ENCODE assay signal across 8 cellular contexts in the genomic region with DNA sequence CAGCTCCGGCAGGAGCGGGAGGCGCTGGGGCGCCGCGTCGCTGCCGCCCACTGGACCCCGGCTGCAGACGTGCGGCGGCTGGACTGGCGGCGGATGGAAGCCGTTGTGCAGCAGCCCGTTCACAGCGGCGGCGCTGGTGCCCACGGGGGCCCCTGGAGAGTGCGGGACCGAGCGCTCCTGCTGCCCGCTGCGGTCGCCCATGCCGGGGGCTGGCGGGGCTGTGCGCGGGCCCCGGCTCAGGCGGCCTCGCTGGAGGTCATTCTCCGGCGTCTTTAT. TPM values are rescaled to one million over a fixed set of nuclear protein-coding genes. Genes with fewer than 3 reads are reported as not detected.
A peak's percentile ranks its signal among the peaks of the same experiment; 100 is the strongest.
DNase-seq lines count a peak whose midpoint lies in the region; ATAC-seq, FAIRE-seq and TF ChIP-seq lines count a peak whose summit lies in the region.

No MANE protein-coding gene starts in this region.

- TF ChIP-seq EP300 in H1 (IDR thresholded peaks at IDR 0.05; ENCODE audit: borderline replicate concordance in 1 of 2, low read depth in 2 of 2, low read length in 2 of 2): no peak

- peak overlapping the region; percentile 74; the same call in 1 of the 2 replicates for H4K8ac ChIP-seq in H1 (ENCODE audit: extremely low read depth, insufficient read depth, low read length)

- H3K36me3 ChIP-seq in H1 (ENCODE audit: control insufficient read depth in 2 of 4, insufficient read depth in 4 of 4, low read length in 3 of 4): no peaks in the 10 kb centered on the region

- H2BK20ac ChIP-seq in H1 (ENCODE audit: low read length): no peak overlapping the region

- H3K79me1 ChIP-seq in H1 (ENCODE audit: low read depth, low read length): peaks cover 3% of the 10 kb centered on the region

- H4K5ac ChIP-seq in H1 (ENCODE audit: insufficient read length, low read depth, low read length): peak overlapping the region; percentile 88

- no peak overlapping the region for H2AFZ ChIP-seq in H1 (ENCODE audit: low read length)

- peak overlapping the region; percentile 29 for H4K91ac ChIP-seq in H1 (replicated peaks; ENCODE audit: insufficient read length, low read length)

- 0 out of 2 replicates have a peak, but pooled peaks have one; percentile 0 for TF ChIP-seq CTCF in GM12874 (IDR thresholded peaks at IDR 0.05; ENCODE audit: insufficient read depth, low read depth, low read length)
- TF ChIP-seq CTCF in H1 (IDR thresholded peaks at IDR 0.05; ENCODE audit: control extremely low read depth in 1 of 3, insufficient read depth in 1 of 3, low read depth in 1 of 3, low read length in 3 of 3): no peak

- peaks cover 27 to 48% of the 10 kb centered on the region in 2 experiments for H3K79me2 ChIP-seq in H1 (ENCODE audit: control insufficient read depth in 1 of 2, insufficient read depth in 2 of 2, low read length in 2 of 2)

- peak overlapping the region; percentile 79 for H2BK5ac ChIP-seq in H1 (ENCODE audit: low read depth, low read length)

- H3K9me3 ChIP-seq in H1 (ENCODE audit: insufficient read depth in 2 of 2, low read depth in 1 of 2, low read length in 1 of 2): no peaks in the 10 kb centered on the region

- POLR2A ChIA-PET in H1 (lab: Charles Lee; ENCODE audit: partially characterized antibody): interaction anchor here (0.5 to 5.7 kb wide), 15 partner anchors 10 to 653 kb away, joined by 3 to 79 read pairs (median 6); a partner anchor contains a TSS
- POLR2A ChIA-PET in naive thymus-derived CD8-positive, alpha-beta T cell (lab: Charles Lee): interaction anchor here (1.5 kb wide), 1 partner anchor 56 kb away, joined by 6 read pairs; a partner anchor contains a TSS

- no peak for FAIRE-seq in H1 (lab: Jason Lieb, UNC)

- H3K27ac ChIP-seq in H1 (ENCODE audit: low read depth, low read length): peak overlapping the region; percentile 88

- CTCF ChIA-PET in H1 (lab: Charles Lee; ENCODE audit: partially characterized antibody): interaction anchor here (1.3 to 2.6 kb wide), 4 partner anchors 14 to 193 kb away, joined by 3 to 8 read pairs (median 3); a partner anchor contains a TSS

- H2BK12ac ChIP-seq in H1 (ENCODE audit: low read depth, low read length): 0 out of 2 replicates have a peak overlapping the region, but pooled peaks have one; percentile 35

- peak overlapping the region; percentile 90 for H3K56ac ChIP-seq in H1 (replicated peaks; ENCODE audit: insufficient read length, low read depth, low read length)

- peaks cover 2 to 13% (median 10%) of the 10 kb centered on the region in 4 experiments; a peak in 6 of 7 replicates for H3K4me1 ChIP-seq in H1 (replicated peaks in 1 of 4; ENCODE audit: control insufficient read depth in 3 of 4, insufficient read depth in 4 of 4, low read length in 3 of 4)

- peak overlapping the region; percentile 87 to 91 for H3K4me2 ChIP-seq in H1 (ENCODE audit: insufficient read depth in 1 of 2, low read depth in 2 of 2, low read length in 2 of 2)

- no peak overlapping the region for H3K4me3 Mint-ChIP-seq in naive thymus-derived CD8-positive, alpha-beta T cell

- peaks cover 0 to 2% (median 0%) of the 10 kb centered on the region in 9 donors for H3K9me3 Mint-ChIP-seq in naive thymus-derived CD8-positive, alpha-beta T cell

- H2BK120ac ChIP-seq in H1 (replicated peaks; ENCODE audit: low read depth, low read length): no peak overlapping the region

- 0% methylated on average over 23 of the region's 35 CpGs; no CpG with 5 or more reads in 1 of the 2 experiments for WGBS in H1 (ENCODE audit: extremely low coverage in 1 of 2, insufficient coverage in 1 of 2, insufficient read length in 1 of 2, insufficient replicate concordance in 2 of 2, low coverage in 1 of 2, low lambda C conversion rate in 2 of 2, missing lambda C conversion rate in 1 of 2), 2 experiments

- peak; percentile 33 for ATAC-seq in GM21737 (IDR thresholded peaks at IDR 0.05; ENCODE audit: unreplicated experiment)
- peak; percentile 31 to 40 for ATAC-seq in naive thymus-derived CD8-positive, alpha-beta T cell

- no peak overlapping the region for H3K23ac ChIP-seq in H1 (ENCODE audit: insufficient read length)

- H4K20me1 ChIP-seq in H1 (replicated peaks in 1 of 2; ENCODE audit: control insufficient read depth in 1 of 2, insufficient read depth in 2 of 2, low read length in 2 of 2): peaks cover 0 to 6% of the 10 kb centered on the region in 2 experiments

- peak overlapping the region; percentile 85 to 97 (median 87) for H3K9ac ChIP-seq in H1 (replicated peaks in 1 of 4; ENCODE audit: extremely low read depth in 1 of 4, low read depth in 3 of 4, low read length in 3 of 4)

- H3K23me2 ChIP-seq in H1 (ENCODE audit: low read depth, low read length): peaks cover 5% of the 10 kb centered on the region; the same call in 1 of the 2 replicates

- no peak overlapping the region for H2BK15ac ChIP-seq in H1 (ENCODE audit: low read length)

- peak overlapping the region; percentile 55; the same call in 1 of the 2 replicates for H3K18ac ChIP-seq in H1 (ENCODE audit: extremely low read depth, low read length)

- DNase-seq in LoVo (ENCODE audit: low spot score) (peak; percentile 17), H1 (ENCODE audit: low read depth in 1 of 2, low spot score in 2 of 2) (no peak), dermis blood vessel endothelial cell (no peak), GM19238 (ENCODE audit: insufficient read length, low spot score) (no peak), DMS153 (lab: John Stamatoyannopoulos, UW) (no peak)
- peak in 2 of 10 donors; percentile 13 to 19 for DNase-seq in naive thymus-derived CD8-positive, alpha-beta T cell

- no peak overlapping the region for H3K4ac ChIP-seq in H1 (replicated peaks; ENCODE audit: insufficient read length, low read depth, low read length)

- no peak for TF ChIP-seq POLR2A in H1 (IDR thresholded peaks at IDR 0.05; ENCODE audit: control extremely low read depth in 1 of 2, low read depth in 2 of 2, low read length in 2 of 2)

- no peak overlapping the region for H3K14ac ChIP-seq in H1 (ENCODE audit: insufficient read length)

- H3K27ac Mint-ChIP-seq in naive thymus-derived CD8-positive, alpha-beta T cell: no peak overlapping the region

- H2AK5ac ChIP-seq in H1 (ENCODE audit: low read depth, low read length): no peak overlapping the region

- H3K27me3 ChIP-seq in H1 (replicated peaks in 1 of 4; ENCODE audit: control insufficient read depth in 3 of 4, extremely low read depth in 1 of 4, insufficient read depth in 3 of 4, low read length in 3 of 4): no peaks in the 10 kb centered on the region

- no peaks in the 10 kb centered on the region for H3K36me3 Mint-ChIP-seq in naive thymus-derived CD8-positive, alpha-beta T cell

- peaks cover 7 to 12% (median 8%) of the 10 kb centered on the region in 4 donors for H3K4me1 Mint-ChIP-seq in naive thymus-derived CD8-positive, alpha-beta T cell

- TF ChIP-seq RAD21 in H1 (IDR thresholded peaks at IDR 0.05 in 1 of 2, conservative IDR thresholded peaks at IDR 0.05 in 1 of 2; ENCODE audit: low read depth in 2 of 2, low read length in 2 of 2): no peak

- H3K4me3 ChIP-seq in H1 (ENCODE audit: extremely low read depth in 1 of 4, insufficient read depth in 2 of 4, low read depth in 3 of 4, low read length in 4 of 4): peak overlapping the region; percentile 84 to 93 (median 90)

- peaks cover 18 to 46% (median 24%) of the 10 kb centered on the region in 5 donors for H3K27me3 Mint-ChIP-seq in naive thymus-derived CD8-positive, alpha-beta T cell

TF ChIP-seq in H1, 55 proteins besides CTCF, POLR2A, EP300 and RAD21 (continues in another document):
- TF ChIP-seq HDAC2 (IDR thresholded peaks at IDR 0.05; ENCODE audit: borderline replicate concordance in 1 of 2, low read depth in 2 of 2, low read length in 2 of 2) (no peak), ASH2L (IDR thresholded peaks at IDR 0.05; ENCODE audit: low read length) (peak; percentile 45), CBX5 (IDR thresholded peaks at IDR 0.05; ENCODE audit: low read depth, low read length) (no peak), RXRA (IDR thresholded peaks at IDR 0.05; ENCODE audit: insufficient read depth, low read depth, low read length) (no peak), TBP (IDR thresholded peaks at IDR 0.05; ENCODE audit: low read depth, low read length) (no peak), RNF2 (IDR thresholded peaks at IDR 0.05; ENCODE audit: borderline replicate concordance, low read depth, low read length, missing control alignments, poor library complexity, severe bottlenecking) (no peak), EGR1 (IDR thresholded peaks at IDR 0.05; ENCODE audit: borderline replicate concordance, low read depth, low read length) (no peak)
- TF ChIP-seq, protein P1, sequence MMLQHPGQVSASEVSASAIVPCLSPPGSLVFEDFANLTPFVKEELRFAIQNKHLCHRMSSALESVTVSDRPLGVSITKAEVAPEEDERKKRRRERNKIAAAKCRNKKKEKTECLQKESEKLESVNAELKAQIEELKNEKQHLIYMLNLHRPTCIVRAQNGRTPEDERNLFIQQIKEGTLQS (IDR thresholded peaks at IDR 0.05; ENCODE audit: insufficient read depth, low read depth, low read length): no peak

RNA-seq across cellular contexts. Expression of a gene that starts 0.4 kb away (rescaled TPM):
- total RNA-seq in H1 (2021; fragmentation: NEBNext Ultra II Directional; extraction: Animal tissue kit (Norgen Biotek cat#: 25700)): 39.1 and 40.4 TPM in 2 replicates
- polyA plus RNA-seq in H1 (2011; rRNA removed): 11.3 and 18.5 TPM in 2 replicates
- polyA plus RNA-seq in H1 (2011; cell fraction: cytosol; rRNA removed): 18.1 TPM
- polyA plus RNA-seq in H1 (2011; cell fraction: nucleus; rRNA removed): 12.0 TPM
- polyA plus RNA-seq in H1 (2012, experiment 1 of 2): 24.6 to 36.4 TPM (median 26.5 TPM) in 4 replicates
- 5.1 TPM for polyA plus RNA-seq in H1 (2012, experiment 2 of 2)
- polyA plus RNA-seq in H1 (2013, experiment 1 of 2): 22.6 TPM
- polyA plus RNA-seq in H1 (2013, experiment 2 of 2): 22.8 TPM
- polyA minus RNA-seq in H1 (2011; rRNA and poly(A)+ RNA removed): 51.7 and 58.1 TPM in 2 replicates
- 15.3 TPM for polyA minus RNA-seq in H1 (2011; cell fraction: cytosol; rRNA and poly(A)+ RNA removed)
- 33.0 TPM for polyA minus RNA-seq in H1 (2011; cell fraction: nucleus; rRNA and poly(A)+ RNA removed)
- 1 to 10 TPM in 1 of 2 experiments, under 1 TPM in 1; 0.69 to 1.9 TPM for total RNA-seq in naive thymus-derived CD8-positive, alpha-beta T cell
- under 1 TPM; 0.24 to 0.41 (median 0.40) TPM for polyA plus RNA-seq in naive thymus-derived CD8-positive, alpha-beta T cell
- 5.4 and 6.0 TPM in 2 replicates for total RNA-seq in dermis blood vessel endothelial cell

RNA-seq across cellular contexts. Expression of a gene that starts 56.8 kb away (rescaled TPM):
- 70.8 and 72.0 TPM in 2 replicates for total RNA-seq in H1 (2021; fragmentation: NEBNext Ultra II Directional; extraction: Animal tissue kit (Norgen Biotek cat#: 25700))
- polyA plus RNA-seq in H1 (2011; rRNA removed): 2.7 and 4.5 TPM in 2 replicates
- polyA plus RNA-seq in H1 (2011; cell fraction: cytosol; rRNA removed): 8.0 TPM
- 1.7 TPM for polyA plus RNA-seq in H1 (2011; cell fraction: nucleus; rRNA removed)
- 11.8 to 35.8 TPM (median 18.6 TPM) in 4 replicates for polyA plus RNA-seq in H1 (2012, experiment 1 of 2)
- 1.00 TPM for polyA plus RNA-seq in H1 (2012, experiment 2 of 2)
- 38.6 TPM for polyA plus RNA-seq in H1 (2013, experiment 1 of 2)
- polyA plus RNA-seq in H1 (2013, experiment 2 of 2): 36.9 TPM
- polyA minus RNA-seq in H1 (2011; rRNA and poly(A)+ RNA removed): 28.4 and 42.7 TPM in 2 replicates
- 7.3 TPM for polyA minus RNA-seq in H1 (2011; cell fraction: cytosol; rRNA and poly(A)+ RNA removed)
- polyA minus RNA-seq in H1 (2011; cell fraction: nucleus; rRNA and poly(A)+ RNA removed): 23.9 TPM
- 10 to 100 TPM; 18.8 to 22.6 TPM for total RNA-seq in naive thymus-derived CD8-positive, alpha-beta T cell
- 10 to 100 TPM; 10.6 to 21.1 (median 15.2) TPM for polyA plus RNA-seq in naive thymus-derived CD8-positive, alpha-beta T cell
- total RNA-seq in dermis blood vessel endothelial cell: 7.0 and 23.5 TPM in 2 replicates
